8 cellular contexts compared by ENCODE assay signal in genomic region chr1:30807318-30808066, GRCh38. TPM values are rescaled to one million over a fixed set of nuclear protein-coding genes. Genes with fewer than 3 reads are reported as not detected.
DNase-seq lines count a peak whose midpoint lies in the region; ATAC-seq lines count a peak whose summit lies in the region.

No MANE protein-coding gene starts in this region.

- intact Hi-C loops in Right ventricle myocardium superior (cut with DNase I): no loop called here
- intact Hi-C loops in cardiac septum (cut with DNase I): no loop called here
- intact Hi-C loops in right cardiac atrium (cut with DNase I): no loop called here

- no peaks in the 10 kb centered on the region for H3K36me3 ChIP-seq in SJCRH30

- peak; percentile 76 for ATAC-seq in Right ventricle myocardium superior (ENCODE audit: poor library complexity)
- ATAC-seq in right cardiac atrium: peak; percentile 56 to 64

- H3K9me3 ChIP-seq in SJCRH30 (replicated peaks) (no peaks in the 10 kb centered on the region), right cardiac atrium (ENCODE audit: control insufficient read depth, low read length) (no peaks in the 10 kb centered on the region)

- H3K4me1 ChIP-seq in SJCRH30 (peaks cover 68% of the 10 kb centered on the region), right cardiac atrium (ENCODE audit: control insufficient read depth, insufficient read depth, low read length) (peaks cover 4% of the 10 kb centered on the region)

- peak overlapping the region; percentile 13 for H3K4me3 ChIP-seq in SJCRH30
- no peak overlapping the region for H3K4me3 ChIP-seq in right cardiac atrium (ENCODE audit: low read length)

- H3K27me3 ChIP-seq in SJCRH30 (no peaks in the 10 kb centered on the region), right cardiac atrium (ENCODE audit: control insufficient read depth, insufficient read depth) (no peaks in the 10 kb centered on the region)

- 23% methylated on average over 41 of the region's 41 CpGs for WGBS in right cardiac atrium

- peak overlapping the region; percentile 54 for H3K27ac ChIP-seq in SJCRH30
- H3K27ac ChIP-seq in right cardiac atrium (ENCODE audit: low read length): no peak overlapping the region

- DNase-seq in Right ventricle myocardium superior (peak; percentile 71), cardiac septum (ENCODE audit: low spot score) (no peak), SJCRH30 (peak; percentile 95 to 96), right cardiac atrium (peak; percentile 70 to 86 (median 80)), GOT3 (lab: John Stamatoyannopoulos, UW) (no peak), OCI-M1 (lab: John Stamatoyannopoulos, UW) (no peak), hippocampal formation (lab: John Stamatoyannopoulos, UW) (no peak), SKM-1 treated with dmso at 0.1 percent for 144 hours (lab: John Stamatoyannopoulos, UW; ENCODE audit: unreplicated experiment) (no peak)

RNA-seq across cellular contexts. Expression of gene LAPTM5, which starts 49.9 kb away (rescaled TPM):
- 19.5 TPM for total RNA-seq in Right ventricle myocardium superior
- total RNA-seq in cardiac septum: 14.2 TPM
- 31.5 and 34.9 TPM in 2 replicates for total RNA-seq in SJCRH30 (2014; rRNA removed; shearing (Covaris generic))
- total RNA-seq in right cardiac atrium: 10 to 100 TPM; 25.4 to 55.1 (median 40.5) TPM
- 14.4 TPM for polyA plus RNA-seq in right cardiac atrium

Comparison
In these comparisons a context has a peak if more than half of its experiments do, and no peak if none do; other contexts are left out.
1. DNase-seq: peak in Right ventricle myocardium superior (single experiment), SJCRH30 (2 of 2) and right cardiac atrium (3 of 3); none in cardiac septum (single experiment), GOT3 (single experiment), OCI-M1 (single experiment), hippocampal formation (0 of 2) and SKM-1 treated with dmso at 0.1 percent for 144 hours (single experiment).